In the genomic region with DNA sequence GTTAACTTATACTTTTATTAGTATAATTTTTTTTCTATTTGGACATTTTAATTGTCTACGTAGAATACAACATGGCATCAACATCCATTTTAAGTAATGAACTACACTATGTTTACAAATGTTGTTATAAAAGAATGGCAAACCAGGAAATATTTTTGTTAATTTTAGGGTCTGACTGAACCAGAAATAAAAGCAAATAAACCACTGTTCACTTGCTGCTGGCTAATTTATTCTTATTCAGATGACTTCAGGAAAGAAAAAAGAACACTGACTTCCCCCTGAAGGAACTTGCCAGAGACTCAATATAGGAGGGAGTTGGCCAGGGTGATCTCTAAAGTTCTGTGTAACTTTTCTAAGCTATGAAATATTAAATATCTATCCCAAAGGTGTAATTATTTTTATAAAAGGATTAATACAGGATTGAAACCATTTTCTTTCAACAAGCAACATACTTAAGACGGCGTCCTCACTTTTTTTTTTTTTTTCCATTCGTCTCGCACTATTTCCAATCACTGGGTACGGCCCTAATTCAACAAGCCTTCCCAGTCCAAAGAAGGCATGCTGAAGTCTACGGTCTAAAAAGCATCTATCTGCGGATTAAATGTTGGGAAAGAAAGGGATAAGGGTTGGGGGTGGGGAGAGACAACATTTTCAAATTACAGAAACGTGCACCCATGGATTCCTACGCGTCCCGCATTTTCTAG, we compare ENCODE assay signal across 8 cellular contexts. TPM values are rescaled to one million over a fixed set of nuclear protein-coding genes. Genes with fewer than 3 reads are reported as not detected.
DNase-seq lines count a peak whose midpoint lies in the region; ATAC-seq, FAIRE-seq and TF ChIP-seq lines count a peak whose summit lies in the region.

No MANE protein-coding gene starts in this region.

- H3K9me2 ChIP-seq in Loucy (replicated peaks; ENCODE audit: low read depth, low read length): no peaks in the 10 kb centered on the region

- no peak for FAIRE-seq in RCC 7860 (lab: Jason Lieb, UNC)

- H3K27ac Mint-ChIP-seq in nephron: peak overlapping the region; percentile 82 to 96 (median 91)

- peaks cover 46% of the 10 kb centered on the region for H3K4me1 ChIP-seq in Loucy (ENCODE audit: insufficient read depth, low read length, poor library complexity, severe bottlenecking)

- H3K27me3 ChIP-seq in Loucy (ENCODE audit: insufficient read depth, low read length, poor library complexity, severe bottlenecking): no peaks in the 10 kb centered on the region
- no peaks in the 10 kb centered on the region for H3K27me3 ChIP-seq in dorsolateral prefrontal cortex

- ATAC-seq in GM19328 (IDR thresholded peaks at IDR 0.05; ENCODE audit: unreplicated experiment): no peak

- peaks cover 8% of the 10 kb centered on the region for H3K36me3 Mint-ChIP-seq in nephron (ENCODE audit: low read depth)

- intact Hi-C loops in dorsolateral prefrontal cortex (cut with DNase I): loop anchor here (5.0 to 10.0 kb wide), 5 partner anchors 73 to 114 kb away; no protein-coding TSS in a partner anchor

- no peak for TF ChIP-seq CTCF in C4-2B (conservative IDR thresholded peaks at IDR 0.05)
- TF ChIP-seq CTCF in Loucy (conservative IDR thresholded peaks at IDR 0.05; ENCODE audit: low read length): no peak
- TF ChIP-seq CTCF in dorsolateral prefrontal cortex (IDR thresholded peaks at IDR 0.05 in 54 of 56, conservative IDR thresholded peaks at IDR 0.05 in 2 of 56; ENCODE audit: low read depth in 1 of 56, partially characterized antibody in 56 of 56): no peak
- no peak for TF ChIP-seq CTCF in nephron (IDR thresholded peaks at IDR 0.05; ENCODE audit: unreplicated experiment in 3 of 3)

- peaks cover 56% of the 10 kb centered on the region for H3K79me2 ChIP-seq in Loucy (ENCODE audit: insufficient read depth, low read length)

- H3K4me3 Mint-ChIP-seq in nephron: peak overlapping the region; percentile 85 to 96 (median 96)

- H3K4me3 ChIP-seq in Loucy (ENCODE audit: low read length, poor library complexity, severe bottlenecking) (peak overlapping the region; percentile 99), dorsolateral prefrontal cortex (peak overlapping the region; percentile 30 to 91 (median 78))

- peak overlapping the region; percentile 84 for H2AFZ ChIP-seq in Loucy (ENCODE audit: low read length)

- peak overlapping the region; percentile 89 for H3K4me2 ChIP-seq in Loucy (ENCODE audit: low read depth, low read length, poor library complexity, severe bottlenecking)

- no peaks in the 10 kb centered on the region for H3K27me3 Mint-ChIP-seq in nephron (ENCODE audit: low read depth)

- DNase-seq in dorsolateral prefrontal cortex (no peak), T1000 (lab: John Stamatoyannopoulos, UW) (no peak), NCI-H187 (lab: John Stamatoyannopoulos, UW) (no peak), RCC 7860 (ENCODE audit: low spot score) (no peak)

- peaks cover 4% of the 10 kb centered on the region; the same call in 1 of the 2 replicates for H3K9me3 ChIP-seq in Loucy (ENCODE audit: insufficient read depth, low read depth, low read length)

- H3K4me1 Mint-ChIP-seq in nephron: peaks cover 12% of the 10 kb centered on the region

- no peaks in the 10 kb centered on the region for H3K9me3 Mint-ChIP-seq in nephron

- H3K27ac ChIP-seq in C4-2B: peak overlapping the region; percentile 90
- H3K27ac ChIP-seq in dorsolateral prefrontal cortex: peak overlapping the region in 52 of 59 donors; percentile 8 to 93 (median 79)

- H3K36me3 ChIP-seq in Loucy (ENCODE audit: insufficient read depth, low read length): no peaks in the 10 kb centered on the region

- H3F3A ChIP-seq in Loucy (ENCODE audit: low read depth): peaks cover 3% of the 10 kb centered on the region; the same call in 1 of the 2 replicates

- peaks cover 23% of the 10 kb centered on the region for H4K20me1 ChIP-seq in Loucy (ENCODE audit: insufficient read depth, low read length, poor library complexity, severe bottlenecking)

- peak overlapping the region; percentile 88 for H3K9ac ChIP-seq in Loucy (ENCODE audit: low read depth, low read length, poor library complexity, severe bottlenecking)

RNA-seq across cellular contexts. Expression of a gene that starts 1.1 kb away (rescaled TPM):
- total RNA-seq in dorsolateral prefrontal cortex: 10 to 100 TPM in 104 of 120 experiments, 1 to 10 TPM in 16; 7.9 to 16.3 (median 11.9) TPM
